Comparison of ENCODE assay signal across 15 cellular contexts in genomic region chr5:83441752-83442151, GRCh38. TPM values are rescaled to one million over a fixed set of nuclear protein-coding genes. Genes with fewer than 3 reads are reported as not detected.
DNase-seq lines count a peak whose midpoint lies in the region; ATAC-seq lines count a peak whose summit lies in the region.
"Had no signal": no experiment of that assay in that cellular context is flagged by ENCODE, and none has a peak within 500 bp of the region (broad histone marks: within the 10 kb centered on the region; RNA-seq: fewer than 3 reads in every experiment).

No MANE protein-coding gene starts in this region.

- H3K4me1 Mint-ChIP-seq in stimulated activated naive B cell treated with anti-CD40 and anti-IgM and Interleukin-4, amounts not matched to agents 10 μg/mL and 1 μg/mL and 100 μg/mL, for 72 hours = peaks cover 2 to 12% of the 10 kb centered on the region in 2 donors
- H3K4me1 Mint-ChIP-seq in activated CD4-positive, alpha-beta memory T cell treated with anti-CD3 and anti-CD28 coated beads, Interleukin-2, amount 10 ng/mL, durations not matched to agents 7 days and 5 days = no peaks in the 10 kb centered on the region

- peaks cover 0 to 4% of the 10 kb centered on the region in 2 donors for H3K9me3 Mint-ChIP-seq in stimulated activated naive B cell treated with anti-CD40 and anti-IgM and Interleukin-4, amounts not matched to agents 10 μg/mL and 1 μg/mL and 100 μg/mL, for 72 hours
- no peaks in the 10 kb centered on the region for H3K9me3 Mint-ChIP-seq in activated CD4-positive, alpha-beta memory T cell treated with anti-CD3 and anti-CD28 coated beads, Interleukin-2, amount 10 ng/mL, durations not matched to agents 7 days and 5 days
- H3K9me3 Mint-ChIP-seq: activated B cell treated with CpG ODN at 0.5 μM for 24 hours had no signal

- peak; percentile 6 for DNase-seq in activated CD4-positive, alpha-beta T cell treated with anti-CD3 and anti-CD28 coated beads for 48 hours
- no peak for DNase-seq in activated CD4-positive, alpha-beta T cell treated with anti-CD3 and anti-CD28 coated beads for 1 hour
- peak; percentile 33 for DNase-seq in stimulated activated naive B cell treated with anti-CD40 and anti-IgM and Interleukin-4, amounts not matched to agents 10 μg/mL and 1 μg/mL and 100 μg/mL, for 72 hours
- no peak for DNase-seq in stimulated activated CD4-positive, alpha-beta T cell treated with anti-CD3 and anti-CD28 coated beads, Interleukin-1b, Interleukin-23, amount 100 ng/mL, for 48 hours
- DNase-seq in activated CD4-positive, alpha-beta T cell treated with anti-CD3 and anti-CD28 coated beads, Interleukin-2, amount 50 U/mL, for 1 hour = no peak
- no peak for DNase-seq in activated CD4-positive, alpha-beta memory T cell treated with anti-CD3 and anti-CD28 coated beads, Interleukin-2, amount 10 ng/mL, durations not matched to agents 7 days and 5 days
- DNase-seq: 8988T; activated B cell treated with CpG ODN at 0.5 μM for 24 hours; activated T-cell treated with anti-CD3 and anti-CD28 coated beads, Interleukin-2, amount 50 U/mL, for 1 hour; NCI-H187 treated with DMSO at 0.1 percent for 48 hours; NK-92 treated with Interleukin-12 subunit alpha and Interleukin-12 subunit beta, amount 100 ng/mL, for 24 hours; occipital lobe; small intestine had no signal

- no peak overlapping the region for H3K27ac Mint-ChIP-seq in stimulated activated naive B cell treated with anti-CD40 and anti-IgM and Interleukin-4, amounts not matched to agents 10 μg/mL and 1 μg/mL and 100 μg/mL, for 72 hours
- no peak overlapping the region for H3K27ac Mint-ChIP-seq in activated CD4-positive, alpha-beta memory T cell treated with anti-CD3 and anti-CD28 coated beads, Interleukin-2, amount 10 ng/mL, durations not matched to agents 7 days and 5 days
- H3K27ac Mint-ChIP-seq: activated B cell treated with CpG ODN at 0.5 μM for 24 hours had no signal

- H3K27me3 Mint-ChIP-seq in stimulated activated naive B cell treated with anti-CD40 and anti-IgM and Interleukin-4, amounts not matched to agents 10 μg/mL and 1 μg/mL and 100 μg/mL, for 72 hours = peaks cover 0 to 5% of the 10 kb centered on the region in 2 donors
- H3K27me3 Mint-ChIP-seq in activated CD4-positive, alpha-beta memory T cell treated with anti-CD3 and anti-CD28 coated beads, Interleukin-2, amount 10 ng/mL, durations not matched to agents 7 days and 5 days = no peaks in the 10 kb centered on the region
- H3K27me3 Mint-ChIP-seq: activated B cell treated with CpG ODN at 0.5 μM for 24 hours had no signal

- POLR2A ChIA-PET in activated CD4-positive, alpha-beta memory T cell treated with anti-CD3 and anti-CD28 coated beads, Interleukin-2, amount 10 ng/mL, durations not matched to agents 7 days and 5 days (lab: Charles Lee) = no interaction called here

- H3K36me3 Mint-ChIP-seq in stimulated activated naive B cell treated with anti-CD40 and anti-IgM and Interleukin-4, amounts not matched to agents 10 μg/mL and 1 μg/mL and 100 μg/mL, for 72 hours = peaks cover 0 to 2% of the 10 kb centered on the region in 2 donors
- H3K36me3 Mint-ChIP-seq in activated CD4-positive, alpha-beta memory T cell treated with anti-CD3 and anti-CD28 coated beads, Interleukin-2, amount 10 ng/mL, durations not matched to agents 7 days and 5 days (ENCODE audit: low read depth) = no peaks in the 10 kb centered on the region

- CTCF ChIA-PET in activated CD4-positive, alpha-beta memory T cell treated with anti-CD3 and anti-CD28 coated beads, Interleukin-2, amount 10 ng/mL, durations not matched to agents 7 days and 5 days (lab: Charles Lee) = no interaction called here

- no peak overlapping the region for H3K4me3 Mint-ChIP-seq in stimulated activated naive B cell treated with anti-CD40 and anti-IgM and Interleukin-4, amounts not matched to agents 10 μg/mL and 1 μg/mL and 100 μg/mL, for 72 hours
- H3K4me3 Mint-ChIP-seq in activated CD4-positive, alpha-beta memory T cell treated with anti-CD3 and anti-CD28 coated beads, Interleukin-2, amount 10 ng/mL, durations not matched to agents 7 days and 5 days = no peak overlapping the region
- H3K4me3 Mint-ChIP-seq: activated B cell treated with CpG ODN at 0.5 μM for 24 hours had no signal

- ATAC-seq in HG02588 (IDR thresholded peaks at IDR 0.05; ENCODE audit: unreplicated experiment) = peak; percentile 72
- ATAC-seq in HG03571 (IDR thresholded peaks at IDR 0.05; ENCODE audit: unreplicated experiment) = peak; percentile 85
- ATAC-seq in stimulated activated naive B cell treated with anti-CD40 and anti-IgM and Interleukin-4, amounts not matched to agents 10 μg/mL and 1 μg/mL and 100 μg/mL, for 72 hours (replicated peaks) = peak; percentile 78 to 95

RNA-seq across cellular contexts. Expression of gene VCAN, which starts 29.8 kb away (rescaled TPM):
- total RNA-seq in activated CD4-positive, alpha-beta memory T cell treated with anti-CD3 and anti-CD28 coated beads, Interleukin-2, amount 10 ng/mL, durations not matched to agents 7 days and 5 days = under 1 TPM; 0.08 to 0.20 TPM

Comparison
In these comparisons a context has a peak if more than half of its experiments do, and no peak if none do; other contexts are left out.
1. DNase-seq: peak in activated CD4-positive, alpha-beta T cell treated with anti-CD3 and anti-CD28 coated beads for 48 hours (single experiment) and stimulated activated naive B cell treated with anti-CD40 and anti-IgM and Interleukin-4, amounts not matched to agents 10 μg/mL and 1 μg/mL and 100 μg/mL, for 72 hours (single experiment); none in activated CD4-positive, alpha-beta T cell treated with anti-CD3 and anti-CD28 coated beads for 1 hour (single experiment), stimulated activated CD4-positive, alpha-beta T cell treated with anti-CD3 and anti-CD28 coated beads, Interleukin-1b, Interleukin-23, amount 100 ng/mL, for 48 hours (single experiment), activated CD4-positive, alpha-beta T cell treated with anti-CD3 and anti-CD28 coated beads, Interleukin-2, amount 50 U/mL, for 1 hour (single experiment) and activated CD4-positive, alpha-beta memory T cell treated with anti-CD3 and anti-CD28 coated beads, Interleukin-2, amount 10 ng/mL, durations not matched to agents 7 days and 5 days (single experiment).
2. Peak in every context shown above with its lines, with median percentiles within 50 percentile points of each other: ATAC-seq.